ENCODE assay signal across 1 cellular context in genomic region chr11:381501-382072, GRCh38.
TF ChIP-seq lines count a peak whose summit lies in the region.

No MANE protein-coding gene starts in this region.

TF ChIP-seq in WTC11, 78 proteins besides CTCF, POLR2A, EP300 and RAD21 (continued from another document):
- no peak for TF ChIP-seq ZNF532 (CRISPR knock-in tag; IDR thresholded peaks at IDR 0.05; ENCODE audit: borderline replicate concordance)
- TF ChIP-seq E2F1 (CRISPR knock-in tag; IDR thresholded peaks at IDR 0.05), result no peak
- no peak for TF ChIP-seq ELF4 (CRISPR knock-in tag; IDR thresholded peaks at IDR 0.05; ENCODE audit: low read depth)
- no peak for TF ChIP-seq ZBTB43 (CRISPR knock-in tag; IDR thresholded peaks at IDR 0.05)
- TF ChIP-seq TCF7 (CRISPR knock-in tag; IDR thresholded peaks at IDR 0.05; ENCODE audit: low read depth), result no peak
- no peak for TF ChIP-seq NFE2L1 (CRISPR knock-in tag; IDR thresholded peaks at IDR 0.05)
- TF ChIP-seq ATF6 (CRISPR knock-in tag; IDR thresholded peaks at IDR 0.05), result no peak
